In the genomic region with DNA sequence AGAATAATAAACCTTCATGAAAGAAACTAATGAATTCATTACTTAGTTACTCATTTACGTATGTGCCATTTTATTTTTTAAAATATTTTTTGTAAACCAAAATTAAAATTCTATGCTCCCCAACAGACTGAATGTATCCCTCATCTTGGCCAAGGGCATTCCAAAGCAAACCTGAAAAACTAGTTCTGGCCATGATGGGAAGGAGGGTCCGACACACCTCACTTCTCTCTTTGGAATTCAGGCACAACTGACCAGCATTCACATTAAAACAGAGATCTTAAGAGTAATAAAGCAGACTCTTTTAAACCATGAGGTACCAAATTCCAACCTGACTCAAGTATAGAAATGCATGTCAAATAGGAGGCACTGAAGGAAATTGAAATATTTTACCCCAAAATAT, we compare ENCODE assay signal across 19 cellular contexts.
"Had no signal": no experiment of that assay in that cellular context is flagged by ENCODE, and none has a peak within 500 bp of the region (broad histone marks: within the 10 kb centered on the region; RNA-seq: fewer than 3 reads in every experiment).

No MANE protein-coding gene starts in this region.

- H3K79me2 ChIP-seq: parathyroid adenoma had no signal

- H2AFZ ChIP-seq: parathyroid adenoma had no signal

- H3K36me3 Mint-ChIP-seq: stimulated activated memory B cell treated with anti-CD40 and anti-IgM and Interleukin-4, amounts not matched to agents 10 μg/mL and 1 μg/mL and 100 μg/mL, for 72 hours had no signal

- H3K9ac ChIP-seq: parathyroid adenoma had no signal

- H3K4me3 ChIP-seq: prostate gland, spleen, transverse colon had no signal

- H3K27me3 Mint-ChIP-seq: dendritic cell treated with granulocyte-macrophage colony-stimulating factor and Interleukin-4, amounts not matched to agents 40 ng/mL and 50 ng/mL, for 4 days; natural killer cell treated with Interleukin-12 subunit alpha and Interleukin-12 subunit beta and Interleukin-15 and Interleukin-18, amount 100 ng/mL, for 72 hours; stimulated activated memory B cell treated with anti-CD40 and anti-IgM and Interleukin-4, amounts not matched to agents 10 μg/mL and 1 μg/mL and 100 μg/mL, for 72 hours; stimulated activated naive CD8-positive, alpha-beta T cell treated with anti-CD3 and anti-CD28 coated beads, Interleukin-15, Interleukin-2, amounts not matched to agents 100 ng/mL and 50 ng/mL, for 24 hours had no signal

- DNase-seq: cerebellar nuclear complex; erythroblast; foreskin keratinocyte; mammary epithelial cell; midbrain; retina; spleen; stimulated activated CD4-positive, alpha-beta T cell treated with anti-CD3 and anti-CD28 coated beads, Interleukin-15, amount 100 ng/mL, for 24 hours; stimulated activated CD4-positive, alpha-beta T cell treated with anti-CD3 and anti-CD28 coated beads, Interleukin-1b, Interleukin-23, amount 100 ng/mL, for 48 hours; stimulated activated CD4-positive, alpha-beta T cell treated with anti-CD3 and anti-CD28 coated beads, Interleukin-4, amount 100 ng/mL, for 24 hours; transverse colon had no signal

- H3K4me1 Mint-ChIP-seq: stimulated activated memory B cell treated with anti-CD40 and anti-IgM and Interleukin-4, amounts not matched to agents 10 μg/mL and 1 μg/mL and 100 μg/mL, for 72 hours had no signal

- ATAC-seq: foreskin keratinocyte; left lobe of liver; natural killer cell treated with Interleukin-12 subunit alpha and Interleukin-12 subunit beta and Interleukin-15 and Interleukin-18, amount 100 ng/mL, for 72 hours; sciatic nerve; stimulated activated memory B cell treated with anti-CD40 and anti-IgM and Interleukin-4, amounts not matched to agents 10 μg/mL and 1 μg/mL and 100 μg/mL, for 72 hours had no signal

- H3K4me1 ChIP-seq: foreskin keratinocyte, parathyroid adenoma, prostate gland, spleen, transverse colon had no signal

- H3K36me3 ChIP-seq: prostate gland, spleen, transverse colon had no signal

- H3K27ac Mint-ChIP-seq: dendritic cell treated with granulocyte-macrophage colony-stimulating factor and Interleukin-4, amounts not matched to agents 40 ng/mL and 50 ng/mL, for 4 days; natural killer cell treated with Interleukin-12 subunit alpha and Interleukin-12 subunit beta and Interleukin-15 and Interleukin-18, amount 100 ng/mL, for 72 hours; stimulated activated memory B cell treated with anti-CD40 and anti-IgM and Interleukin-4, amounts not matched to agents 10 μg/mL and 1 μg/mL and 100 μg/mL, for 72 hours; stimulated activated naive CD8-positive, alpha-beta T cell treated with anti-CD3 and anti-CD28 coated beads, Interleukin-15, Interleukin-2, amounts not matched to agents 100 ng/mL and 50 ng/mL, for 24 hours had no signal

- H3K9me3 ChIP-seq: prostate gland, transverse colon had no signal

- H3K27ac ChIP-seq: foreskin keratinocyte, parathyroid adenoma, prostate gland, spleen, transverse colon had no signal

- H3K4me3 Mint-ChIP-seq: dendritic cell treated with granulocyte-macrophage colony-stimulating factor and Interleukin-4, amounts not matched to agents 40 ng/mL and 50 ng/mL, for 4 days; natural killer cell treated with Interleukin-12 subunit alpha and Interleukin-12 subunit beta and Interleukin-15 and Interleukin-18, amount 100 ng/mL, for 72 hours; stimulated activated memory B cell treated with anti-CD40 and anti-IgM and Interleukin-4, amounts not matched to agents 10 μg/mL and 1 μg/mL and 100 μg/mL, for 72 hours; stimulated activated naive CD8-positive, alpha-beta T cell treated with anti-CD3 and anti-CD28 coated beads, Interleukin-15, Interleukin-2, amounts not matched to agents 100 ng/mL and 50 ng/mL, for 24 hours had no signal

- H3K27me3 ChIP-seq: foreskin keratinocyte, spleen, transverse colon had no signal

- H3K9me3 Mint-ChIP-seq: stimulated activated memory B cell treated with anti-CD40 and anti-IgM and Interleukin-4, amounts not matched to agents 10 μg/mL and 1 μg/mL and 100 μg/mL, for 72 hours had no signal
